11 cellular contexts compared by ENCODE assay signal in the genomic region with DNA sequence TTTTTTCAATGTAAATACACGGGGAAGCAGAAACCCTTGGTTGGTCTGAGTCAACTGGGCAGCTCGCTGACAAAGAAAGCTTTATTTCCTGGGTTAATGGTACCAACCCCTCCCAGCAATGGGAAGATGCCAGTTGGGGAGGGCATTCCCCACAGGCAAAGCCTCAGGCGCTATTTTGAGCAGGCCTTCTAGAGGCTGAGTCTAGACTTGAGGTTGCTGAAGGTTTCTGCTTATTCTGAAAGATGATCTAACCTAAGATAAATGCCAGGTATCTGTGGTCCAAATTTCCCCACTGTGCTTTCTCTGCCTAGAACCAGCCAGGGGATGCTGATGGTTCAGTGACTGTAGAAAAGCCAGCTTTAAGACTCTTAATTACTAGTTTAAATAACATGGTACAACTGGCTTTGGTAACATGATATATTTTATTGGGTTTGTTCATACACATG.
DNase-seq lines count a peak whose midpoint lies in the region; ATAC-seq and TF ChIP-seq lines count a peak whose summit lies in the region.
"Had no signal": no experiment of that assay in that cellular context is flagged by ENCODE, and none has a peak within 500 bp of the region (broad histone marks: within the 10 kb centered on the region; RNA-seq: fewer than 3 reads in every experiment).

No MANE protein-coding gene starts in this region.

- H3K9me3 ChIP-seq in psoas muscle (no peaks in the 10 kb centered on the region), HAP-1 (no peaks in the 10 kb centered on the region), upper lobe of left lung (no peaks in the 10 kb centered on the region), breast epithelium (no peaks in the 10 kb centered on the region)

- in situ Hi-C loops in HAP-1 (cut with MboI; ENCODE audit: low sequenced_read_pairs) = no loop called here

- intact Hi-C loops in psoas muscle (cut with DNase I) = no loop called here
- intact Hi-C loops in breast epithelium (cut with DNase I; ENCODE audit: low total_unique reads) = no loop called here

- H3K4me1 ChIP-seq in psoas muscle = no peaks in the 10 kb centered on the region
- no peaks in the 10 kb centered on the region for H3K4me1 ChIP-seq in HAP-1
- H3K4me1 ChIP-seq in upper lobe of left lung = no peaks in the 10 kb centered on the region
- H3K4me1 ChIP-seq in breast epithelium = no peaks in the 10 kb centered on the region

- H3K27ac Mint-ChIP-seq in brain = peak overlapping the region in 4 of 5 experiments; percentile 26 to 94 (median 70)

- no peaks in the 10 kb centered on the region for H3K36me3 Mint-ChIP-seq in brain

- peaks cover 3% of the 10 kb centered on the region for H3K27me3 Mint-ChIP-seq in brain

- peaks cover 6% of the 10 kb centered on the region for H3K4me1 Mint-ChIP-seq in brain
- H3K4me1 Mint-ChIP-seq: nephron had no signal

- TF ChIP-seq POLR2A in upper lobe of left lung (IDR thresholded peaks at IDR 0.05) = no peak
- TF ChIP-seq POLR2A in breast epithelium (IDR thresholded peaks at IDR 0.05) = no peak

- peak; percentile 64 for ATAC-seq in GM18502 (IDR thresholded peaks at IDR 0.05; ENCODE audit: poor library complexity, unreplicated experiment)
- ATAC-seq in psoas muscle = peak; percentile 27 to 58 (median 42)
- ATAC-seq in upper lobe of left lung (ENCODE audit: low FRiP score in 2 of 2) = no peak

- no peak for TF ChIP-seq CTCF in brain (conservative IDR thresholded peaks at IDR 0.05)
- TF ChIP-seq CTCF in psoas muscle (IDR thresholded peaks at IDR 0.05) = no peak
- TF ChIP-seq CTCF in upper lobe of left lung (IDR thresholded peaks at IDR 0.05) = no peak
- TF ChIP-seq CTCF in breast epithelium (IDR thresholded peaks at IDR 0.05) = no peak

- H3K27me3 ChIP-seq in psoas muscle (ENCODE audit: insufficient read depth in 3 of 3, low read length in 2 of 3) = peaks cover 0 to 2% (median 0%) of the 10 kb centered on the region in 3 donors
- H3K27me3 ChIP-seq in HAP-1 (ENCODE audit: low read depth) = no peaks in the 10 kb centered on the region
- H3K27me3 ChIP-seq in upper lobe of left lung = no peaks in the 10 kb centered on the region
- no peaks in the 10 kb centered on the region for H3K27me3 ChIP-seq in breast epithelium
- H3K27me3 ChIP-seq: cardiac muscle cell had no signal

- peak; percentile 95 for DNase-seq in M059J (ENCODE audit: low read depth)
- no peak for DNase-seq in psoas muscle
- no peak for DNase-seq in activated CD8-positive, alpha-beta memory T cell treated with anti-CD3 and anti-CD28 coated beads, Interleukin-2, amount 50 U/mL, for 4 hours
- no peak for DNase-seq in HAP-1 (ENCODE audit: low spot score in 2 of 2)
- no peak for DNase-seq in upper lobe of left lung
- DNase-seq in breast epithelium (ENCODE audit: low spot score in 2 of 2) = no peak
- DNase-seq: NCI-H1436 had no signal

- no peak overlapping the region for H3K4me3 Mint-ChIP-seq in brain
- H3K4me3 Mint-ChIP-seq: nephron had no signal

- H3K4me3 ChIP-seq in psoas muscle = no peak overlapping the region
- H3K4me3 ChIP-seq in HAP-1 = no peak overlapping the region
- H3K4me3 ChIP-seq in upper lobe of left lung = no peak overlapping the region
- H3K4me3 ChIP-seq in breast epithelium = no peak overlapping the region
- H3K4me3 ChIP-seq: cardiac muscle cell had no signal

- H3K27ac ChIP-seq in psoas muscle (no peak overlapping the region), upper lobe of left lung (no peak overlapping the region), breast epithelium (no peak overlapping the region)
- H3K27ac ChIP-seq: cardiac muscle cell had no signal

- no peak for TF ChIP-seq EP300 in upper lobe of left lung (IDR thresholded peaks at IDR 0.05)

- WGBS in psoas muscle, 3 donors = 54 to 78% (median 73%) methylated on average over 3 of the region's 3 CpGs
- WGBS in upper lobe of left lung, 2 donors = 91 to 95% methylated on average over 3 of the region's 3 CpGs

- H3K36me3 ChIP-seq in psoas muscle (ENCODE audit: insufficient read depth in 1 of 2, low read depth in 1 of 2) (no peaks in the 10 kb centered on the region), HAP-1 (replicated peaks) (no peaks in the 10 kb centered on the region), upper lobe of left lung (no peaks in the 10 kb centered on the region), breast epithelium (no peaks in the 10 kb centered on the region)
- H3K36me3 ChIP-seq: cardiac muscle cell had no signal

- H3K9me3 Mint-ChIP-seq in brain = peaks cover 0 to 4% (median 0%) of the 10 kb centered on the region in 5 experiments

Comparison
In these comparisons a context has a peak if more than half of its experiments do, and no peak if none do; other contexts are left out.
1. ATAC-seq: peak in GM18502 (single experiment) and psoas muscle (4 of 4); none in upper lobe of left lung (0 of 2).